14 cellular contexts compared by ENCODE assay signal in genomic region chr22:42699281-42699681, GRCh38. TPM values are rescaled to one million over a fixed set of nuclear protein-coding genes. Genes with fewer than 3 reads are reported as not detected.
A peak's percentile ranks its signal among the peaks of the same experiment; 100 is the strongest.
DNase-seq lines count a peak whose midpoint lies in the region; ATAC-seq and TF ChIP-seq lines count a peak whose summit lies in the region.
"Had no signal": no experiment of that assay in that cellular context is flagged by ENCODE, and none has a peak within 500 bp of the region (broad histone marks: within the 10 kb centered on the region; RNA-seq: fewer than 3 reads in every experiment).

No MANE protein-coding gene starts in this region.

- H3K9ac ChIP-seq in HUES6 (ENCODE audit: low read length) (peak overlapping the region; percentile 31), muscle layer of colon (ENCODE audit: low read length) (peak overlapping the region; percentile 22)

- H3K4me1 ChIP-seq in HUES6 (ENCODE audit: control insufficient read depth, insufficient read depth, low read length) (peaks cover 28% of the 10 kb centered on the region), muscle layer of colon (ENCODE audit: insufficient read depth, low read length) (peaks cover 47% of the 10 kb centered on the region), testis (peaks cover 15% of the 10 kb centered on the region), left lung (peaks cover 4 to 15% of the 10 kb centered on the region in 2 donors)

- ATAC-seq in left lung (no peak), HG02588 (IDR thresholded peaks at IDR 0.05; ENCODE audit: unreplicated experiment) (no peak)

- no peak for TF ChIP-seq CTCF in fibroblast of mammary gland (conservative IDR thresholded peaks at IDR 0.05; ENCODE audit: control insufficient read depth, insufficient read depth, low read depth, low read length)
- TF ChIP-seq CTCF in testis (IDR thresholded peaks at IDR 0.05): no peak
- no peak for TF ChIP-seq CTCF in left lung (IDR thresholded peaks at IDR 0.05)

- intact Hi-C loops in testis (cut with DNase I; ENCODE audit: low total_unique reads) (no loop called here), left lung (cut with DNase I) (no loop called here)

- H3K27me3 ChIP-seq in HUES6 (ENCODE audit: control insufficient read depth, insufficient read depth, low read length) (no peaks in the 10 kb centered on the region), muscle layer of colon (ENCODE audit: control insufficient read depth in 1 of 2, insufficient read depth in 2 of 2, low read length in 2 of 2) (no peaks in the 10 kb centered on the region), testis (no peaks in the 10 kb centered on the region), left lung (no peaks in the 10 kb centered on the region)

- no peak for TF ChIP-seq POLR2A in testis (IDR thresholded peaks at IDR 0.05)

- DNase-seq in fibroblast of mammary gland (ENCODE audit: low read depth): peak; percentile 22
- DNase-seq in testis: no peak
- DNase-seq in left lung: no peak
- DNase-seq in epidermal melanocyte (ENCODE audit: insufficient read length, low spot score): no peak
- DNase-seq in CD1c-positive myeloid dendritic cell (ENCODE audit: extremely low spot score): no peak
- DNase-seq: activated naive CD4-positive, alpha-beta T cell treated with anti-CD3 and anti-CD28 coated beads, Interleukin-2, amount 50 U/mL, for 16 hours; DMS153; NCI-H146; NCI-H524; RPMI8226; T1000 had no signal

- H3K27ac ChIP-seq in HUES6 (ENCODE audit: low read depth, low read length) (peak overlapping the region; percentile 59; the same call in 1 of the 2 replicates), muscle layer of colon (ENCODE audit: low read depth, low read length) (peak overlapping the region; percentile 70), testis (peak overlapping the region; percentile 11 to 61), left lung (no peak overlapping the region)

- H3K9me3 ChIP-seq in HUES6 (ENCODE audit: control insufficient read depth, insufficient read depth, low read depth, low read length) (no peaks in the 10 kb centered on the region), muscle layer of colon (ENCODE audit: low read length) (no peaks in the 10 kb centered on the region), testis (no peaks in the 10 kb centered on the region), left lung (no peaks in the 10 kb centered on the region)

- H3K4me3 ChIP-seq in HUES6 (ENCODE audit: low read depth, low read length) (no peak overlapping the region), fibroblast of mammary gland (ENCODE audit: control insufficient read depth, low read depth, low read length) (no peak overlapping the region), muscle layer of colon (ENCODE audit: low read depth in 1 of 2, low read length in 2 of 2) (peak overlapping the region in 1 of 2 donors; percentile 28), testis (no peak overlapping the region), left lung (no peak overlapping the region)

- WGBS in testis, 2 donors: 71 to 72% methylated on average over 8 to 11 of the region's 11 CpGs

- H3K36me3 ChIP-seq in HUES6 (ENCODE audit: control insufficient read depth, insufficient read depth, low read length) (0 out of 2 replicates have a peak, but pooled peaks cover 4% of the 10 kb centered on the region), muscle layer of colon (ENCODE audit: insufficient read depth, low read length) (peaks cover 11% of the 10 kb centered on the region), testis (ENCODE audit: low read depth, missing control alignments) (no peaks in the 10 kb centered on the region), left lung (no peaks in the 10 kb centered on the region)

RNA-seq across cellular contexts. Expression of gene A4GALT, which starts 21.4 kb away (rescaled TPM):
- total RNA-seq in testis (10 to 100 TPM; 15.7 to 17.3 TPM), left lung (10 to 100 TPM; 11.2 to 21.3 TPM)
- 13.5 TPM for polyA plus RNA-seq in testis (ENCODE audit: insufficient read depth, low read depth, low replicate concordance)

RNA-seq across cellular contexts. Expression of gene CYB5R3, which starts 50.1 kb away (rescaled TPM):
- total RNA-seq in testis: 100 to 1,000 TPM; 330 to 484 TPM
- polyA plus RNA-seq in testis (ENCODE audit: insufficient read depth, low read depth, low replicate concordance): 423 TPM
- total RNA-seq in left lung: 100 to 1,000 TPM; 250 to 265 TPM

RNA-seq across cellular contexts. Expression of gene ATP5MGL, which starts 58.9 kb away (rescaled TPM):
- total RNA-seq in testis (under 1 TPM in 1 of 2 donors, not detected in 1; 0.55 TPM), left lung (1 to 10 TPM in 1 of 2 donors, under 1 TPM in 1; 0.60 to 1.2 TPM)
- not detected for polyA plus RNA-seq in testis (ENCODE audit: insufficient read depth, low read depth, low replicate concordance)

Comparison
In these comparisons a context has a peak if more than half of its experiments do, and no peak if none do; other contexts are left out.
1. H3K27ac ChIP-seq: peak in HUES6 (single experiment), muscle layer of colon (single experiment) and testis (2 of 2); none in left lung (0 of 2).